8 cellular contexts compared by ENCODE assay signal in the genomic region with DNA sequence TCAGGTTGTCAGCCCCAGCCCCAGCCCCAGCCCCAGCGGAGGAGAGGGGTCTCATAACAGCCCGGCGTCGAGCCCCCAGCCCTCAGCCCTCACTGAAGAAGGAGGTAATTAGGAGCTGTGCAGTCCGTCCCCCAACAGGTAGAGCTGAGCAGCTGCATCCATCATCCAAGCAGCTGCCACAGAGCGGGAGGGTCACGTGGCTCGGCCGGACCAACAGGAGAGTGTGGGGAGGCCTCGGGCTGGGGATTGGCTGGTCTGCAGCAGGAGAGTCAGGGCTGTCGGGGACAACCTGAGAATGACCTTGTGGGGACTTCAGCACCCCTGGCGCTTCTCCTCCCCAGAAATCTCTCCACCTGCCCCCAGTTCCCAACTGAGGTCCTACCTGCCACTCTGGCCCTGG. TPM values are rescaled to one million over a fixed set of nuclear protein-coding genes. Genes with fewer than 3 reads are reported as not detected.
DNase-seq lines count a peak whose midpoint lies in the region; ATAC-seq and TF ChIP-seq lines count a peak whose summit lies in the region.

No MANE protein-coding gene starts in this region.

- peaks cover 23% of the 10 kb centered on the region for H3K4me1 ChIP-seq in ES-I3 (ENCODE audit: insufficient read depth, low read length)
- peaks cover 0 to 9% of the 10 kb centered on the region in 2 experiments; a peak in 1 of 4 replicates for H3K4me1 ChIP-seq in SK-N-SH (ENCODE audit: control insufficient read depth in 1 of 2, insufficient read depth in 2 of 2, low read depth in 1 of 2, low read length in 1 of 2)

- H3K9me2 ChIP-seq in SK-N-SH: no peaks in the 10 kb centered on the region

- peak overlapping the region; percentile 13 for H3K4me3 ChIP-seq in Jurkat, Clone E6-1 (ENCODE audit: low read length)
- no peak overlapping the region for H3K4me3 ChIP-seq in SK-N-SH (ENCODE audit: low read depth in 2 of 2, low read length in 1 of 2)

- no peak for TF ChIP-seq CTCF in SK-N-SH (IDR thresholded peaks at IDR 0.05)

- H4K20me1 ChIP-seq in SK-N-SH (ENCODE audit: insufficient read depth): no peaks in the 10 kb centered on the region

- no peaks in the 10 kb centered on the region for H3K36me3 ChIP-seq in ES-I3 (ENCODE audit: insufficient read depth, low read length)
- no peaks in the 10 kb centered on the region for H3K36me3 ChIP-seq in SK-N-SH (replicated peaks in 1 of 2; ENCODE audit: control insufficient read depth in 1 of 2, insufficient read depth in 2 of 2, low read length in 1 of 2)

- no peak overlapping the region for H3K27ac ChIP-seq in SK-N-SH (ENCODE audit: low read depth in 2 of 2, low read length in 1 of 2)

- H3F3A ChIP-seq in SK-N-SH (replicated peaks; ENCODE audit: insufficient read depth): no peaks in the 10 kb centered on the region

- no peaks in the 10 kb centered on the region for H3K79me2 ChIP-seq in SK-N-SH (ENCODE audit: insufficient read depth)

- TF ChIP-seq EP300 in SK-N-SH (IDR thresholded peaks at IDR 0.05; ENCODE audit: borderline replicate concordance in 1 of 2, low read depth in 1 of 2, low read length in 1 of 2): no peak

- WGBS in SK-N-SH (ENCODE audit: low lambda C conversion rate): 54% methylated on average over 7 of the region's 12 CpGs

- no peaks in the 10 kb centered on the region for H3K27me3 ChIP-seq in SK-N-SH (ENCODE audit: insufficient read depth)

- ATAC-seq in GM19438 (IDR thresholded peaks at IDR 0.05; ENCODE audit: low read depth, unreplicated experiment) (peak; percentile 93), HG03196 (IDR thresholded peaks at IDR 0.05; ENCODE audit: unreplicated experiment) (no peak)

- POLR2A ChIA-PET in SK-N-SH (lab: Yijun Ruan, JAX): interaction anchor here (0.6 kb wide), 1 partner anchor 14 kb away, joined by 3 read pairs; no protein-coding TSS in a partner anchor

- CTCF ChIA-PET in SK-N-SH (lab: Yijun Ruan, JAX): interaction anchor here (1.0 kb wide), 1 partner anchor 126 kb away, joined by 4 read pairs; the partner anchor contains the start of gene HOXC5

- H3K9me3 ChIP-seq in ES-I3 (ENCODE audit: control insufficient read depth, insufficient read depth, low read length) (no peaks in the 10 kb centered on the region), SK-N-SH (no peaks in the 10 kb centered on the region)

- no peak for TF ChIP-seq RAD21 in SK-N-SH (IDR thresholded peaks at IDR 0.05; ENCODE audit: low read length)

- peak; percentile 60 for DNase-seq in Jurkat, Clone E6-1 (ENCODE audit: low read depth, low spot score)
- DNase-seq in SK-N-SH (peak; percentile 64), medulla oblongata (ENCODE audit: extremely low spot score) (peak; percentile 27), activated gamma-delta T cell treated with Interleukin-2 at 50 U/mL for 16 hours (no peak), dedifferentiated amniotic fluid mesenchymal stem cell (ENCODE audit: extremely low spot score) (no peak)

- H2AFZ ChIP-seq in SK-N-SH (ENCODE audit: low read depth): no peak overlapping the region

- H3K9ac ChIP-seq in ES-I3 (ENCODE audit: low read depth, low read length): peak overlapping the region; percentile 19; the same call in 1 of the 2 replicates
- H3K9ac ChIP-seq in SK-N-SH: no peak overlapping the region

- H3K4me2 ChIP-seq in SK-N-SH: no peak overlapping the region

TF ChIP-seq in SK-N-SH, 30 proteins besides CTCF, POLR2A, EP300 and RAD21:
- TF ChIP-seq, protein P1, sequence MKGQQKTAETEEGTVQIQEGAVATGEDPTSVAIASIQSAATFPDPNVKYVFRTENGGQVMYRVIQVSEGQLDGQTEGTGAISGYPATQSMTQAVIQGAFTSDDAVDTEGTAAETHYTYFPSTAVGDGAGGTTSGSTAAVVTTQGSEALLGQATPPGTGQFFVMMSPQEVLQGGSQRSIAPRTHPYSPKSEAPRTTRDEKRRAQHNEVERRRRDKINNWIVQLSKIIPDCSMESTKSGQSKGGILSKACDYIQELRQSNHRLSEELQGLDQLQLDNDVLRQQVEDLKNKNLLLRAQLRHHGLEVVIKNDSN (IDR thresholded peaks at IDR 0.05; ENCODE audit: borderline replicate concordance, low read depth): peak; percentile 83
- no peak for TF ChIP-seq ZBTB33 (IDR thresholded peaks at IDR 0.05; ENCODE audit: borderline replicate concordance, low read depth)
TF ChIP-seq in SK-N-SH: peak in this region for 1.

RNA-seq across cellular contexts. Expression of gene SMUG1, which starts 29.6 kb away (rescaled TPM):
- polyA plus RNA-seq in Jurkat, Clone E6-1 (2012; ENCODE audit: insufficient read depth, insufficient read length): 36.9 TPM
- 61.3 and 78.4 TPM in 2 replicates for polyA plus RNA-seq in SK-N-SH (2012; rRNA removed)
- 42.3 and 50.3 TPM in 2 replicates for polyA plus RNA-seq in SK-N-SH (2012; cell fraction: cytosol; rRNA removed)
- polyA plus RNA-seq in SK-N-SH (2012; cell fraction: nucleus; rRNA removed): 113 and 138 TPM in 2 replicates

Comparison
In these comparisons a context has a peak if more than half of its experiments do, and no peak if none do; other contexts are left out.
1. DNase-seq: peak in Jurkat, Clone E6-1 (single experiment), SK-N-SH (single experiment) and medulla oblongata (single experiment); none in activated gamma-delta T cell treated with Interleukin-2 at 50 U/mL for 16 hours (single experiment) and dedifferentiated amniotic fluid mesenchymal stem cell (single experiment).